In genomic region chr6:122681715-122682114, GRCh38 we compare ENCODE assay signal across 25 cellular contexts.
"Had no signal": no experiment of that assay in that cellular context is flagged by ENCODE, and none has a peak within 500 bp of the region (broad histone marks: within the 10 kb centered on the region; RNA-seq: fewer than 3 reads in every experiment).

No MANE protein-coding gene starts in this region.

- H3K27me3 ChIP-seq: ascending aorta, cardiac muscle cell, Peyer's patch had no signal

- H3K27ac ChIP-seq: ascending aorta, cardiac muscle cell, Peyer's patch, RWPE1, WERI-Rb-1 had no signal

- DNase-seq: activated CD4-positive, alpha-beta T cell treated with anti-CD3 and anti-CD28 coated beads, Interleukin-2, amount 10 ng/mL, durations not matched to agents 24 days and 14 days; activated CD4-positive, alpha-beta T cell treated with anti-CD3 and anti-CD28 coated beads, Interleukin-2, amount 50 U/mL, for 4 hours; activated CD8-positive, alpha-beta T cell treated with anti-CD3 and anti-CD28 coated beads for 36 hours; activated gamma-delta T cell; activated naive CD4-positive, alpha-beta T cell treated with Interleukin-2 at 50 U/mL for 16 hours; activated naive CD8-positive, alpha-beta T cell treated with anti-CD3 and anti-CD28 coated beads, Interleukin-2, amount 10 ng/mL, durations not matched to agents 7 days and 5 days; activated T-cell treated with anti-CD3 and anti-CD28 coated beads, Interleukin-2, amount 50 U/mL, for 24 hours; amygdala; Kasumi-1; KG1; NCI-H1092 treated with DMSO at 0.1 percent for 48 hours; NCI-H146; NCI-H187; NCI-H2029 treated with DMSO at 0.1 percent for 48 hours; NCI-H345; NCI-H524 treated with DMSO at 0.1 percent for 48 hours; NCI-H774; Peyer's patch; Right ventricle myocardium superior; T1000; WERI-Rb-1 had no signal

- H3K4me1 ChIP-seq: ascending aorta, Peyer's patch had no signal

- H3K9me3 ChIP-seq: ascending aorta, Peyer's patch had no signal

- ATAC-seq: activated CD8-positive, alpha-beta T cell treated with anti-CD3 and anti-CD28 coated beads for 36 hours had no signal

- H3K36me3 ChIP-seq: ascending aorta, cardiac muscle cell, Peyer's patch had no signal

- H3K4me3 ChIP-seq: ascending aorta, cardiac muscle cell, Peyer's patch, SK-N-MC had no signal
